In genomic region chr10:87093461-87094372, GRCh38 we compare ENCODE assay signal across 8 cellular contexts. TPM values are rescaled to one million over a fixed set of nuclear protein-coding genes. Genes with fewer than 3 reads are reported as not detected.
DNase-seq lines count a peak whose midpoint lies in the region; ATAC-seq, FAIRE-seq and TF ChIP-seq lines count a peak whose summit lies in the region.

No MANE protein-coding gene starts in this region.

- H3K9ac ChIP-seq in OCI-LY3 (ENCODE audit: low read length): peak overlapping the region; percentile 69

- H3K4me3 ChIP-seq in ACC112 (ENCODE audit: low read depth, low read length) (peak overlapping the region; percentile 89), OCI-LY3 (ENCODE audit: low read length) (peak overlapping the region; percentile 98), fibroblast of mammary gland (ENCODE audit: control insufficient read depth, low read depth, low read length) (peak overlapping the region; percentile 74)

- peak overlapping the region; percentile 75 for H3K27ac ChIP-seq in ACC112 (ENCODE audit: low read depth, low read length)
- H3K27ac ChIP-seq in OCI-LY3 (ENCODE audit: low read length): peak overlapping the region; percentile 73

- no peaks in the 10 kb centered on the region for H3K9me3 ChIP-seq in OCI-LY3 (ENCODE audit: insufficient read depth, low read length)

- H3K27ac Mint-ChIP-seq in activated T-helper 17 cell treated with anti-CD3 and anti-CD28 coated beads, Interleukin-2, amount 50 U/mL, for 72 hours: peak overlapping the region; percentile 96
- peak overlapping the region; percentile 83 to 93 (median 90) for H3K27ac Mint-ChIP-seq in nephron

- H3K9me3 Mint-ChIP-seq in activated T-helper 17 cell treated with anti-CD3 and anti-CD28 coated beads, Interleukin-2, amount 50 U/mL, for 72 hours: no peaks in the 10 kb centered on the region
- no peaks in the 10 kb centered on the region for H3K9me3 Mint-ChIP-seq in nephron

- H3K4me1 ChIP-seq in ACC112 (ENCODE audit: control insufficient read depth, insufficient read depth, low read length, unreplicated experiment) (peaks cover 21% of the 10 kb centered on the region), OCI-LY3 (ENCODE audit: low read length) (peaks cover 23% of the 10 kb centered on the region)

- DNase-seq in GM18507 (ENCODE audit: extremely low spot score, insufficient read length, low read depth) (peak; percentile 35), fibroblast of mammary gland (ENCODE audit: low read depth) (peak; percentile 35)
- peak; percentile 71 for DNase-seq in stimulated activated naive CD4-positive, alpha-beta T cell treated with Interleukin-2 at 50 U/mL for 16 hours (lab: John Stamatoyannopoulos, UW)

- peak overlapping the region; percentile 86 for H3K4me2 ChIP-seq in OCI-LY3 (ENCODE audit: low read length)

- FAIRE-seq in GM18507 (lab: Jason Lieb, UNC): no peak

- peak overlapping the region; percentile 98 for H3K4me3 Mint-ChIP-seq in activated T-helper 17 cell treated with anti-CD3 and anti-CD28 coated beads, Interleukin-2, amount 50 U/mL, for 72 hours
- peak overlapping the region; percentile 83 to 94 (median 92) for H3K4me3 Mint-ChIP-seq in nephron

- ATAC-seq in HG03039 (IDR thresholded peaks at IDR 0.05; ENCODE audit: unreplicated experiment): peak; percentile 25
- ATAC-seq in activated T-helper 17 cell treated with anti-CD3 and anti-CD28 coated beads, Interleukin-2, amount 50 U/mL, for 72 hours (replicated peaks): peak; percentile 49

- H3K36me3 ChIP-seq in ACC112 (ENCODE audit: insufficient read depth, low read length): peaks cover 6% of the 10 kb centered on the region; the same call in 1 of the 2 replicates
- peaks cover 28% of the 10 kb centered on the region for H3K36me3 ChIP-seq in OCI-LY3 (replicated peaks; ENCODE audit: low read depth, low read length)

- H3K79me2 ChIP-seq in ACC112 (ENCODE audit: control insufficient read depth, insufficient read depth, low read length, unreplicated experiment): peaks cover 72% of the 10 kb centered on the region
- H3K79me2 ChIP-seq in OCI-LY3 (ENCODE audit: low read length): peaks cover 74% of the 10 kb centered on the region

- H3K36me3 Mint-ChIP-seq in activated T-helper 17 cell treated with anti-CD3 and anti-CD28 coated beads, Interleukin-2, amount 50 U/mL, for 72 hours (ENCODE audit: low read depth): peaks cover 79% of the 10 kb centered on the region
- H3K36me3 Mint-ChIP-seq in nephron (ENCODE audit: low read depth): peaks cover 20% of the 10 kb centered on the region

- H2AFZ ChIP-seq in ACC112 (ENCODE audit: low read length, unreplicated experiment) (no peak overlapping the region), OCI-LY3 (ENCODE audit: low read depth, low read length) (no peak overlapping the region)

- TF ChIP-seq CTCF in OCI-LY3 (IDR thresholded peaks at IDR 0.05; ENCODE audit: low read depth, low read length): no peak
- no peak for TF ChIP-seq CTCF in fibroblast of mammary gland (conservative IDR thresholded peaks at IDR 0.05; ENCODE audit: control insufficient read depth, insufficient read depth, low read depth, low read length)
- no peak for TF ChIP-seq CTCF in nephron (IDR thresholded peaks at IDR 0.05; ENCODE audit: unreplicated experiment in 3 of 3)

- H3K4me1 Mint-ChIP-seq in activated T-helper 17 cell treated with anti-CD3 and anti-CD28 coated beads, Interleukin-2, amount 50 U/mL, for 72 hours: peaks cover 30% of the 10 kb centered on the region
- peaks cover 34% of the 10 kb centered on the region for H3K4me1 Mint-ChIP-seq in nephron

- peaks cover 42% of the 10 kb centered on the region for H4K20me1 ChIP-seq in OCI-LY3 (ENCODE audit: insufficient read depth, low read length)

- H3K27me3 ChIP-seq in ACC112 (ENCODE audit: insufficient read depth, low read length) (no peaks in the 10 kb centered on the region), OCI-LY3 (ENCODE audit: low read depth, low read length) (no peaks in the 10 kb centered on the region)

- H3K27me3 Mint-ChIP-seq in activated T-helper 17 cell treated with anti-CD3 and anti-CD28 coated beads, Interleukin-2, amount 50 U/mL, for 72 hours: no peaks in the 10 kb centered on the region
- no peaks in the 10 kb centered on the region for H3K27me3 Mint-ChIP-seq in nephron (ENCODE audit: low read depth)

RNA-seq across cellular contexts. Expression of gene GLUD1, which starts 0.9 kb away (rescaled TPM):
- total RNA-seq in activated T-helper 17 cell treated with anti-CD3 and anti-CD28 coated beads, Interleukin-2, amount 50 U/mL, for 72 hours: 100 to 1,000 TPM; 134 to 176 TPM

RNA-seq across cellular contexts. Expression of gene SHLD2, which starts 1.3 kb away (rescaled TPM):
- 10 to 100 TPM; 27.6 to 41.5 TPM for total RNA-seq in activated T-helper 17 cell treated with anti-CD3 and anti-CD28 coated beads, Interleukin-2, amount 50 U/mL, for 72 hours

Comparison
In these comparisons a context has a peak if more than half of its experiments do, and no peak if none do; other contexts are left out.
1. Peak in every context shown above with its lines: DNase-seq, ATAC-seq, H3K4me3 ChIP-seq and H3K27ac ChIP-seq.